Comparison of ENCODE assay signal across 8 cellular contexts in the genomic region with DNA sequence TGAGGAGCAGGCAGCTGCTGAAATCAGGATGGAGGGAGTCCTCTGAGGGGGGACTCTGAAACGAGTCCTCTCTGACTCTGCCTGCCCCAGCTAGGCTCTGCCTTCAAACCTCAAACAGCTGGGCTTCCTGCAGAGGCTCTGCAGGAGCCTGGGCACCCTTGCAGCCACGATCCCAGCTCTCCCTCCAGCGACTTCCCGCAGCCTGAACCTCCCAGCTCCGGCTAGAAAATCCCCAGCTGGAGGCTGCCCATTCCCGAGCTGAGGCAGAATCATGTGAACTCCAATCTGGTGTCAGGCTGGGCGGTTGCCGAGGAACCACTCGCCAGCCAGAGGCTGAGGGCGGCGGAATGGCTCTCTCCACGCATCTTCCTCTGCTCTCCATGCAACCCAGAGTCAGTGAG. TPM values are rescaled to one million over a fixed set of nuclear protein-coding genes. Genes with fewer than 3 reads are reported as not detected.
DNase-seq lines count a peak whose midpoint lies in the region; ATAC-seq and TF ChIP-seq lines count a peak whose summit lies in the region.

A gene with protein sequence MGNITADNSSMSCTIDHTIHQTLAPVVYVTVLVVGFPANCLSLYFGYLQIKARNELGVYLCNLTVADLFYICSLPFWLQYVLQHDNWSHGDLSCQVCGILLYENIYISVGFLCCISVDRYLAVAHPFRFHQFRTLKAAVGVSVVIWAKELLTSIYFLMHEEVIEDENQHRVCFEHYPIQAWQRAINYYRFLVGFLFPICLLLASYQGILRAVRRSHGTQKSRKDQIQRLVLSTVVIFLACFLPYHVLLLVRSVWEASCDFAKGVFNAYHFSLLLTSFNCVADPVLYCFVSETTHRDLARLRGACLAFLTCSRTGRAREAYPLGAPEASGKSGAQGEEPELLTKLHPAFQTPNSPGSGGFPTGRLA (minus strand): TSS at position 204 of the 401 bp plus-strand sequence. CDS start 9,654 bp downstream, outside the sequence.

- H2AFZ ChIP-seq in KMS-11 (ENCODE audit: low read depth) (peak within 1 kb of the TSS; percentile 44; the same call in 1 of the 2 replicates), neural progenitor cell (replicated peaks) (peak within 1 kb of the TSS; percentile 40)

- peaks cover 61% of the 10 kb centered on the region for H3K4me1 Mint-ChIP-seq in activated B cell treated with CpG ODN at 0.5 μM for 24 hours
- peaks cover 18% of the 10 kb centered on the region for H3K4me1 Mint-ChIP-seq in neural progenitor cell

- intact Hi-C loops in activated B cell treated with CpG ODN at 0.5 μM for 24 hours (cut with micrococcal nuclease) = loop anchor here (5.0 kb wide), 3 partner anchors 37 to 237 kb away; no protein-coding TSS in a partner anchor

- H3K79me2 ChIP-seq in KMS-11 (ENCODE audit: insufficient read depth, low read depth) (no peaks in the 10 kb centered on the region), neural progenitor cell (ENCODE audit: low read depth) (no peaks in the 10 kb centered on the region)

- H4K20me1 ChIP-seq in KMS-11 (ENCODE audit: insufficient read depth) = no peaks in the 10 kb centered on the region
- H4K20me1 ChIP-seq in neural progenitor cell (ENCODE audit: low read depth) = no peaks in the 10 kb centered on the region

- H3K4me2 ChIP-seq in KMS-11 (peak within 1 kb of the TSS; percentile 64), neural progenitor cell (peak within 1 kb of the TSS; percentile 35)

- H3K9me3 Mint-ChIP-seq in activated B cell treated with CpG ODN at 0.5 μM for 24 hours (peaks cover 2% of the 10 kb centered on the region), neural progenitor cell (peaks cover 4% of the 10 kb centered on the region)

- H3K4me3 ChIP-seq in KMS-11 (IDR thresholded peaks at IDR 0.05; ENCODE audit: insufficient read depth, low read depth, low read length) = no peak within 1 kb of the TSS
- H3K4me3 ChIP-seq in neural progenitor cell = no peak within 1 kb of the TSS

- H3K36me3 Mint-ChIP-seq in activated B cell treated with CpG ODN at 0.5 μM for 24 hours (ENCODE audit: low read depth) = no peaks in the 10 kb centered on the region
- no peaks in the 10 kb centered on the region for H3K36me3 Mint-ChIP-seq in neural progenitor cell

- H3K9ac ChIP-seq in KMS-11 (peak within 1 kb of the TSS; percentile 58; the same call in 1 of the 2 replicates), neural progenitor cell (no peak within 1 kb of the TSS)

- ATAC-seq in activated B cell treated with CpG ODN at 0.5 μM for 24 hours (ENCODE audit: low read depth) = no peak

- H3K27ac ChIP-seq in KMS-11 (peak within 1 kb of the TSS; percentile 92), neural progenitor cell (no peak within 1 kb of the TSS)

- H3K27me3 ChIP-seq in KMS-11 (ENCODE audit: insufficient read depth, low read depth) = no peaks in the 10 kb centered on the region
- H3K27me3 ChIP-seq in neural progenitor cell = no peaks in the 10 kb centered on the region

- H3K27me3 Mint-ChIP-seq in activated B cell treated with CpG ODN at 0.5 μM for 24 hours (no peaks in the 10 kb centered on the region), neural progenitor cell (ENCODE audit: insufficient read depth, low read depth) (peaks cover 13% of the 10 kb centered on the region)

- peak within 1 kb of the TSS; percentile 75 for H3K4me3 Mint-ChIP-seq in activated B cell treated with CpG ODN at 0.5 μM for 24 hours
- H3K4me3 Mint-ChIP-seq in neural progenitor cell = no peak within 1 kb of the TSS

- no peak for TF ChIP-seq CTCF in KMS-11 (conservative IDR thresholded peaks at IDR 0.05; ENCODE audit: low read depth, low read length)
- TF ChIP-seq CTCF in activated B cell treated with CpG ODN at 0.5 μM for 24 hours (IDR thresholded peaks at IDR 0.05) = no peak
- no peak for TF ChIP-seq CTCF in neural progenitor cell (IDR thresholded peaks at IDR 0.05)

- no peaks in the 10 kb centered on the region for H3F3A ChIP-seq in neural progenitor cell (ENCODE audit: low read depth)

- DNase-seq in CD1c-positive myeloid dendritic cell (ENCODE audit: extremely low spot score) (peak; percentile 68), activated B cell treated with CpG ODN at 0.5 μM for 24 hours (no peak), fibroblast of peridontal ligament (ENCODE audit: extremely low read depth) (peak; percentile 81), neural progenitor cell (ENCODE audit: low spot score) (peak; percentile 71), SKM-1 (lab: John Stamatoyannopoulos, UW; ENCODE audit: unreplicated experiment) (no peak), GOT3 (lab: John Stamatoyannopoulos, UW) (no peak), mesenteric fat pad (ENCODE audit: low spot score) (no peak)

- H3K27ac Mint-ChIP-seq in activated B cell treated with CpG ODN at 0.5 μM for 24 hours (peak within 1 kb of the TSS; percentile 91), neural progenitor cell (no peak within 1 kb of the TSS)

- peaks cover 72% of the 10 kb centered on the region for H3K4me1 ChIP-seq in KMS-11 (ENCODE audit: low read depth, poor library complexity, severe bottlenecking)
- H3K4me1 ChIP-seq in neural progenitor cell = no peaks in the 10 kb centered on the region

- CTCF ChIA-PET in activated B cell treated with CpG ODN at 0.5 μM for 24 hours (lab: Charles Lee) = interaction anchor here (0.8 to 3.9 kb wide), 3 partner anchors 8 to 67 kb away, joined by 3 to 21 read pairs (median 4); no protein-coding TSS in a partner anchor

- no peaks in the 10 kb centered on the region for H3K9me3 ChIP-seq in neural progenitor cell (ENCODE audit: low read depth)

- POLR2A ChIA-PET in activated B cell treated with CpG ODN at 0.5 μM for 24 hours (lab: Charles Lee) = interaction anchor here (0.6 to 5.4 kb wide), 8 partner anchors 8 to 253 kb away, joined by 3 to 101 read pairs (median 9); no protein-coding TSS in a partner anchor

- H3K36me3 ChIP-seq in KMS-11 (ENCODE audit: insufficient read depth) (no peaks in the 10 kb centered on the region), neural progenitor cell (no peaks in the 10 kb centered on the region)

RNA-seq across cellular contexts. Expression of the gene that starts here (rescaled TPM):
- total RNA-seq in activated B cell treated with CpG ODN at 0.5 μM for 24 hours (1.4 and 1.8 TPM in 2 replicates), neural progenitor cell (ENCODE audit: low replicate concordance) (0.84 TPM in 1 of 2 replicates, not detected in the other), mesenteric fat pad (0.67 TPM)

Comparison
In these comparisons a context has a peak if more than half of its experiments do, and no peak if none do; other contexts are left out.
1. Peak in DNase-seq and H3K4me2 ChIP-seq in neural progenitor cell; RNA of the gene not detected or under 1 TPM.
2. DNase-seq: peak in CD1c-positive myeloid dendritic cell (single experiment) and fibroblast of peridontal ligament (single experiment); none in activated B cell treated with CpG ODN at 0.5 μM for 24 hours (single experiment), SKM-1 (single experiment), GOT3 (single experiment) and mesenteric fat pad (single experiment).